ENCODE assay signal across 1 cellular context in genomic region chr21:46457801-46458314, GRCh38.
TF ChIP-seq lines count a peak whose summit lies in the region.

No MANE protein-coding gene starts in this region.

TF ChIP-seq in IMR-90, 13 proteins besides CTCF, POLR2A, EP300 and RAD21 (continued from another document):
- no peak for TF ChIP-seq USF2 (IDR thresholded peaks at IDR 0.05; ENCODE audit: low read depth, low read length)
- TF ChIP-seq MAZ (IDR thresholded peaks at IDR 0.05; ENCODE audit: borderline replicate concordance, low read depth, low read length): no peak
- TF ChIP-seq RCOR1 (IDR thresholded peaks at IDR 0.05; ENCODE audit: insufficient replicate concordance, low read length): no peak
